ENCODE assay signal across 2 cellular contexts in genomic region chr7:94655884-94656657, GRCh38.
A peak's percentile ranks its signal among the peaks of the same experiment; 100 is the strongest.
TF ChIP-seq lines count a peak whose summit lies in the region.

TSS of gene SGCE (minus strand) at chr7:94656133. CDS start at chr7:94656098, 35 bp downstream.

TF ChIP-seq in GM23338, 12 proteins besides CTCF, POLR2A, EP300 and RAD21:
- TF ChIP-seq ZNF114 (CRISPR knock-in tag; IDR thresholded peaks at IDR 0.05) = no peak
- peak; percentile 69; the same call in 1 of the 2 replicates for TF ChIP-seq POLR2AphosphoS5 (IDR thresholded peaks at IDR 0.05; ENCODE audit: low read depth)

TF ChIP-seq in H1, 55 proteins besides CTCF, POLR2A, EP300 and RAD21:
- TF ChIP-seq ASH2L (IDR thresholded peaks at IDR 0.05; ENCODE audit: low read length) (peak; percentile 57), KDM1A (IDR thresholded peaks at IDR 0.05; ENCODE audit: borderline replicate concordance, low read length) (peak; percentile 43; the same call in 1 of the 2 replicates), HDAC2 (IDR thresholded peaks at IDR 0.05; ENCODE audit: borderline replicate concordance in 1 of 2, low read depth in 2 of 2, low read length in 2 of 2) (no peak), ZNF274 (IDR thresholded peaks at IDR 0.05; ENCODE audit: borderline replicate concordance, extremely low read depth, low read length) (no peak), TBP (IDR thresholded peaks at IDR 0.05; ENCODE audit: low read depth, low read length) (peak; percentile 91), JUND (IDR thresholded peaks at IDR 0.05; ENCODE audit: low read length) (no peak), POLR2AphosphoS5 (IDR thresholded peaks at IDR 0.05; ENCODE audit: low read depth, low read length) (peak; percentile 92), SIN3A (conservative IDR thresholded peaks at IDR 0.05 in 1 of 2, IDR thresholded peaks at IDR 0.05 in 1 of 2; ENCODE audit: low read depth in 1 of 2, low read length in 2 of 2) (peak in 1 of 2 experiments; percentile 55; a peak in 2 of 4 replicates), PHF8 (conservative IDR thresholded peaks at IDR 0.05; ENCODE audit: low read depth, low read length) (no peak; the same call in 1 of the 2 replicates), TAF1 (IDR thresholded peaks at IDR 0.05; ENCODE audit: low read depth, low read length) (peak; percentile 78), NRF1 (IDR thresholded peaks at IDR 0.05; ENCODE audit: low read depth, low read length) (no peak), TAF7 (optimal IDR thresholded peaks at IDR 0.05; ENCODE audit: borderline replicate concordance, low read depth, low read length) (peak; percentile 43), RFX5 (IDR thresholded peaks at IDR 0.05; ENCODE audit: borderline replicate concordance, low read depth, low read length) (no peak), RBBP5 (IDR thresholded peaks at IDR 0.05; ENCODE audit: borderline replicate concordance, low read depth, low read length) (peak; percentile 17; the same call in 1 of the 2 replicates), MAFK (IDR thresholded peaks at IDR 0.05; ENCODE audit: low read depth, low read length) (no peak), SP1 (IDR thresholded peaks at IDR 0.05; ENCODE audit: low read depth, low read length) (no peak), KDM5A (IDR thresholded peaks at IDR 0.05; ENCODE audit: low read length) (no peak), CHD2 (IDR thresholded peaks at IDR 0.05; ENCODE audit: low read length) (no peak), KDM4A (IDR thresholded peaks at IDR 0.05; ENCODE audit: low read depth, low read length, severe bottlenecking) (peak; percentile 25), CEBPB (IDR thresholded peaks at IDR 0.05; ENCODE audit: low read depth, low read length) (no peak), E2F6 (IDR thresholded peaks at IDR 0.05) (peak; percentile 81), MAX (IDR thresholded peaks at IDR 0.05) (peak; percentile 84), BCL11A (IDR thresholded peaks at IDR 0.05; ENCODE audit: low read depth in 2 of 2, low read length in 2 of 2) (no peak), SP4 (IDR thresholded peaks at IDR 0.05; ENCODE audit: low read length) (no peak), CTBP2 (IDR thresholded peaks at IDR 0.05; ENCODE audit: borderline replicate concordance, insufficient read depth, insufficient read length, low read length) (no peak), SAP30 (IDR thresholded peaks at IDR 0.05; ENCODE audit: insufficient read depth, insufficient replicate concordance, low read length) (no peak), TEAD4 (IDR thresholded peaks at IDR 0.05; ENCODE audit: low read depth, low read length) (0 out of 2 replicates have a peak, but pooled peaks have one; percentile 6)
- TF ChIP-seq, protein P1, sequence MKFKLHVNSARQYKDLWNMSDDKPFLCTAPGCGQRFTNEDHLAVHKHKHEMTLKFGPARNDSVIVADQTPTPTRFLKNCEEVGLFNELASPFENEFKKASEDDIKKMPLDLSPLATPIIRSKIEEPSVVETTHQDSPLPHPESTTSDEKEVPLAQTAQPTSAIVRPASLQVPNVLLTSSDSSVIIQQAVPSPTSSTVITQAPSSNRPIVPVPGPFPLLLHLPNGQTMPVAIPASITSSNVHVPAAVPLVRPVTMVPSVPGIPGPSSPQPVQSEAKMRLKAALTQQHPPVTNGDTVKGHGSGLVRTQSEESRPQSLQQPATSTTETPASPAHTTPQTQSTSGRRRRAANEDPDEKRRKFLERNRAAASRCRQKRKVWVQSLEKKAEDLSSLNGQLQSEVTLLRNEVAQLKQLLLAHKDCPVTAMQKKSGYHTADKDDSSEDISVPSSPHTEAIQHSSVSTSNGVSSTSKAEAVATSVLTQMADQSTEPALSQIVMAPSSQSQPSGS (IDR thresholded peaks at IDR 0.05; ENCODE audit: low read length) = no peak
- TF ChIP-seq, protein P2, sequence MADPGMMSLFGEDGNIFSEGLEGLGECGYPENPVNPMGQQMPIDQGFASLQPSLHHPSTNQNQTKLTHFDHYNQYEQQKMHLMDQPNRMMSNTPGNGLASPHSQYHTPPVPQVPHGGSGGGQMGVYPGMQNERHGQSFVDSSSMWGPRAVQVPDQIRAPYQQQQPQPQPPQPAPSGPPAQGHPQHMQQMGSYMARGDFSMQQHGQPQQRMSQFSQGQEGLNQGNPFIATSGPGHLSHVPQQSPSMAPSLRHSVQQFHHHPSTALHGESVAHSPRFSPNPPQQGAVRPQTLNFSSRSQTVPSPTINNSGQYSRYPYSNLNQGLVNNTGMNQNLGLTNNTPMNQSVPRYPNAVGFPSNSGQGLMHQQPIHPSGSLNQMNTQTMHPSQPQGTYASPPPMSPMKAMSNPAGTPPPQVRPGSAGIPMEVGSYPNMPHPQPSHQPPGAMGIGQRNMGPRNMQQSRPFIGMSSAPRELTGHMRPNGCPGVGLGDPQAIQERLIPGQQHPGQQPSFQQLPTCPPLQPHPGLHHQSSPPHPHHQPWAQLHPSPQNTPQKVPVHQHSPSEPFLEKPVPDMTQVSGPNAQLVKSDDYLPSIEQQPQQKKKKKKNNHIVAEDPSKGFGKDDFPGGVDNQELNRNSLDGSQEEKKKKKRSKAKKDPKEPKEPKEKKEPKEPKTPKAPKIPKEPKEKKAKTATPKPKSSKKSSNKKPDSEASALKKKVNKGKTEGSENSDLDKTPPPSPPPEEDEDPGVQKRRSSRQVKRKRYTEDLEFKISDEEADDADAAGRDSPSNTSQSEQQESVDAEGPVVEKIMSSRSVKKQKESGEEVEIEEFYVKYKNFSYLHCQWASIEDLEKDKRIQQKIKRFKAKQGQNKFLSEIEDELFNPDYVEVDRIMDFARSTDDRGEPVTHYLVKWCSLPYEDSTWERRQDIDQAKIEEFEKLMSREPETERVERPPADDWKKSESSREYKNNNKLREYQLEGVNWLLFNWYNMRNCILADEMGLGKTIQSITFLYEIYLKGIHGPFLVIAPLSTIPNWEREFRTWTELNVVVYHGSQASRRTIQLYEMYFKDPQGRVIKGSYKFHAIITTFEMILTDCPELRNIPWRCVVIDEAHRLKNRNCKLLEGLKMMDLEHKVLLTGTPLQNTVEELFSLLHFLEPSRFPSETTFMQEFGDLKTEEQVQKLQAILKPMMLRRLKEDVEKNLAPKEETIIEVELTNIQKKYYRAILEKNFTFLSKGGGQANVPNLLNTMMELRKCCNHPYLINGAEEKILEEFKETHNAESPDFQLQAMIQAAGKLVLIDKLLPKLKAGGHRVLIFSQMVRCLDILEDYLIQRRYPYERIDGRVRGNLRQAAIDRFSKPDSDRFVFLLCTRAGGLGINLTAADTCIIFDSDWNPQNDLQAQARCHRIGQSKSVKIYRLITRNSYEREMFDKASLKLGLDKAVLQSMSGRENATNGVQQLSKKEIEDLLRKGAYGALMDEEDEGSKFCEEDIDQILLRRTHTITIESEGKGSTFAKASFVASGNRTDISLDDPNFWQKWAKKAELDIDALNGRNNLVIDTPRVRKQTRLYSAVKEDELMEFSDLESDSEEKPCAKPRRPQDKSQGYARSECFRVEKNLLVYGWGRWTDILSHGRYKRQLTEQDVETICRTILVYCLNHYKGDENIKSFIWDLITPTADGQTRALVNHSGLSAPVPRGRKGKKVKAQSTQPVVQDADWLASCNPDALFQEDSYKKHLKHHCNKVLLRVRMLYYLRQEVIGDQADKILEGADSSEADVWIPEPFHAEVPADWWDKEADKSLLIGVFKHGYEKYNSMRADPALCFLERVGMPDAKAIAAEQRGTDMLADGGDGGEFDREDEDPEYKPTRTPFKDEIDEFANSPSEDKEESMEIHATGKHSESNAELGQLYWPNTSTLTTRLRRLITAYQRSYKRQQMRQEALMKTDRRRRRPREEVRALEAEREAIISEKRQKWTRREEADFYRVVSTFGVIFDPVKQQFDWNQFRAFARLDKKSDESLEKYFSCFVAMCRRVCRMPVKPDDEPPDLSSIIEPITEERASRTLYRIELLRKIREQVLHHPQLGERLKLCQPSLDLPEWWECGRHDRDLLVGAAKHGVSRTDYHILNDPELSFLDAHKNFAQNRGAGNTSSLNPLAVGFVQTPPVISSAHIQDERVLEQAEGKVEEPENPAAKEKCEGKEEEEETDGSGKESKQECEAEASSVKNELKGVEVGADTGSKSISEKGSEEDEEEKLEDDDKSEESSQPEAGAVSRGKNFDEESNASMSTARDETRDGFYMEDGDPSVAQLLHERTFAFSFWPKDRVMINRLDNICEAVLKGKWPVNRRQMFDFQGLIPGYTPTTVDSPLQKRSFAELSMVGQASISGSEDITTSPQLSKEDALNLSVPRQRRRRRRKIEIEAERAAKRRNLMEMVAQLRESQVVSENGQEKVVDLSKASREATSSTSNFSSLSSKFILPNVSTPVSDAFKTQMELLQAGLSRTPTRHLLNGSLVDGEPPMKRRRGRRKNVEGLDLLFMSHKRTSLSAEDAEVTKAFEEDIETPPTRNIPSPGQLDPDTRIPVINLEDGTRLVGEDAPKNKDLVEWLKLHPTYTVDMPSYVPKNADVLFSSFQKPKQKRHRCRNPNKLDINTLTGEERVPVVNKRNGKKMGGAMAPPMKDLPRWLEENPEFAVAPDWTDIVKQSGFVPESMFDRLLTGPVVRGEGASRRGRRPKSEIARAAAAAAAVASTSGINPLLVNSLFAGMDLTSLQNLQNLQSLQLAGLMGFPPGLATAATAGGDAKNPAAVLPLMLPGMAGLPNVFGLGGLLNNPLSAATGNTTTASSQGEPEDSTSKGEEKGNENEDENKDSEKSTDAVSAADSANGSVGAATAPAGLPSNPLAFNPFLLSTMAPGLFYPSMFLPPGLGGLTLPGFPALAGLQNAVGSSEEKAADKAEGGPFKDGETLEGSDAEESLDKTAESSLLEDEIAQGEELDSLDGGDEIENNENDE (IDR thresholded peaks at IDR 0.05; ENCODE audit: insufficient replicate concordance, low read length) = no peak
